1 cellular context compared by ENCODE assay signal in the genomic region with DNA sequence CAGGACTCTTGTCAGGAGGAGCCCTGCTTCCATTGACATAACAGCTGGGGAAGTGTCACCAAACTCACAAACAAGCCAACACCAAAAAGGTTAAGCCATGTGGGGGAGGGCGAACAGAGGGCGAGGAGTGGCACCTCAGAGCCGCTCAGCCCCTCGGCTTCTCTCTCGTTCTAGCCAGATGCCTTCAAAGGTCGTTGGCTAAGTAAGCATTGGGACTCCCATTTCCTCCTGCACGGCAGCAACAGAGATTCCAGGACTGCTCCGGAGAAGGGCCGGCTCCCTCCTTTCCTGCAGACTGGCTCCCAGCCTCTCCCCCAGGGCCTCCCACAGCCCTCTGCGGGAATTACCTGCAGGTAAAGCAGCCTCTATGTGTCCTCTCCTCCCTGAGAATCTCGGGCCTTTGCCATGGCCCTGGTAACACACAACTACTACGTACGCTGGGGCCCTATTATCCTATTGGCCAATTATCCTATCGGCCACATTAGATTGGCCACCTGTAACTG.
TF ChIP-seq lines count a peak whose summit lies in the region.

No MANE protein-coding gene starts in this region.

TF ChIP-seq in GM23338, 12 proteins besides CTCF, POLR2A, EP300 and RAD21 (continued from another document):
- TF ChIP-seq STAT1 (IDR thresholded peaks at IDR 0.05; ENCODE audit: unreplicated experiment) = no peak
- no peak for TF ChIP-seq EZH2 (IDR thresholded peaks at IDR 0.05; ENCODE audit: low read depth, unreplicated experiment)
